Comparison of ENCODE assay signal across 1 cellular context in the genomic region with DNA sequence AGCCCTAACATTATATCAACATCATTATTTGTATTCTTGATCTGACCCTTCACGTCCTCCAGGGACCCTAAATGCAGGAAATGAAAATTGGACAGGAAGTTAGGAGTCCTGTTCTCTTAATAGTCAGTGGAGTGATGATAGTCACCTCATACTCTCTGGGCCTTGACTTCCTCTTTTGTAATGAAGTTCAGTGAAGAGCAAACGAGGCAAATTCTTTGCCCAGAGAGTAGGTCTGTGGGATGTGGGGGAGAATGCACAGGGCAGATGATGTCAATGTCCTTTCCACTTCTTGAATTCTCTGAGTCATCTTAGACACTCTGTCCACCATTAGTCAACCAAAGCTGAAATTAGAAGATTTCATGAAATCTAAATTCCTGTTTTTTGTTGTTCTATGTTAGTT.
A peak's percentile ranks its signal among the peaks of the same experiment; 100 is the strongest.
TF ChIP-seq lines count a peak whose summit lies in the region.

No MANE protein-coding gene starts in this region.

TF ChIP-seq in GM12878, 131 proteins besides CTCF, POLR2A, EP300 and RAD21 (continued from another document):
- no peak for TF ChIP-seq BACH1 (IDR thresholded peaks at IDR 0.05; ENCODE audit: borderline replicate concordance)
- TF ChIP-seq SREBF2 (IDR thresholded peaks at IDR 0.05; ENCODE audit: low read length), result no peak
- no peak for TF ChIP-seq EZH2 (IDR thresholded peaks at IDR 0.05; ENCODE audit: borderline replicate concordance, control insufficient read depth, low read depth, low read length)
- TF ChIP-seq SPI1 (IDR thresholded peaks at IDR 0.05; ENCODE audit: borderline replicate concordance, insufficient read depth, low read depth, low read length), result peak; percentile 92
- TF ChIP-seq NBN (IDR thresholded peaks at IDR 0.05), result no peak
- no peak for TF ChIP-seq RCOR1 (conservative IDR thresholded peaks at IDR 0.05; ENCODE audit: low read depth, low read length)
- TF ChIP-seq ATF7 (IDR thresholded peaks at IDR 0.05; ENCODE audit: low read depth), result peak; percentile 72; the same call in 1 of the 2 replicates
- peak; percentile 17 to 29; a peak in 1 of 4 replicates for TF ChIP-seq IKZF2 (IDR thresholded peaks at IDR 0.05)
- TF ChIP-seq RUNX3 (IDR thresholded peaks at IDR 0.05; ENCODE audit: low read length), result peak; percentile 28; the same call in 1 of the 2 replicates
- no peak for TF ChIP-seq SUPT20H (IDR thresholded peaks at IDR 0.05; ENCODE audit: borderline replicate concordance, control insufficient read depth, low read depth, low read length)
- TF ChIP-seq ZNF622 (IDR thresholded peaks at IDR 0.05), result no peak
- no peak for TF ChIP-seq ESRRA (IDR thresholded peaks at IDR 0.05; ENCODE audit: low read length)
- TF ChIP-seq, protein P1, sequence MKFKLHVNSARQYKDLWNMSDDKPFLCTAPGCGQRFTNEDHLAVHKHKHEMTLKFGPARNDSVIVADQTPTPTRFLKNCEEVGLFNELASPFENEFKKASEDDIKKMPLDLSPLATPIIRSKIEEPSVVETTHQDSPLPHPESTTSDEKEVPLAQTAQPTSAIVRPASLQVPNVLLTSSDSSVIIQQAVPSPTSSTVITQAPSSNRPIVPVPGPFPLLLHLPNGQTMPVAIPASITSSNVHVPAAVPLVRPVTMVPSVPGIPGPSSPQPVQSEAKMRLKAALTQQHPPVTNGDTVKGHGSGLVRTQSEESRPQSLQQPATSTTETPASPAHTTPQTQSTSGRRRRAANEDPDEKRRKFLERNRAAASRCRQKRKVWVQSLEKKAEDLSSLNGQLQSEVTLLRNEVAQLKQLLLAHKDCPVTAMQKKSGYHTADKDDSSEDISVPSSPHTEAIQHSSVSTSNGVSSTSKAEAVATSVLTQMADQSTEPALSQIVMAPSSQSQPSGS (IDR thresholded peaks at IDR 0.05; ENCODE audit: low read length), result no peak; the same call in 1 of the 2 replicates
- TF ChIP-seq IKZF1 (conservative IDR thresholded peaks at IDR 0.05), result peak; percentile 45
- TF ChIP-seq MTA3 (IDR thresholded peaks at IDR 0.05; ENCODE audit: borderline replicate concordance, low read length), result no peak
- no peak for TF ChIP-seq ZNF384 (IDR thresholded peaks at IDR 0.05; ENCODE audit: borderline replicate concordance, low read depth, low read length)
- TF ChIP-seq, protein P2, sequence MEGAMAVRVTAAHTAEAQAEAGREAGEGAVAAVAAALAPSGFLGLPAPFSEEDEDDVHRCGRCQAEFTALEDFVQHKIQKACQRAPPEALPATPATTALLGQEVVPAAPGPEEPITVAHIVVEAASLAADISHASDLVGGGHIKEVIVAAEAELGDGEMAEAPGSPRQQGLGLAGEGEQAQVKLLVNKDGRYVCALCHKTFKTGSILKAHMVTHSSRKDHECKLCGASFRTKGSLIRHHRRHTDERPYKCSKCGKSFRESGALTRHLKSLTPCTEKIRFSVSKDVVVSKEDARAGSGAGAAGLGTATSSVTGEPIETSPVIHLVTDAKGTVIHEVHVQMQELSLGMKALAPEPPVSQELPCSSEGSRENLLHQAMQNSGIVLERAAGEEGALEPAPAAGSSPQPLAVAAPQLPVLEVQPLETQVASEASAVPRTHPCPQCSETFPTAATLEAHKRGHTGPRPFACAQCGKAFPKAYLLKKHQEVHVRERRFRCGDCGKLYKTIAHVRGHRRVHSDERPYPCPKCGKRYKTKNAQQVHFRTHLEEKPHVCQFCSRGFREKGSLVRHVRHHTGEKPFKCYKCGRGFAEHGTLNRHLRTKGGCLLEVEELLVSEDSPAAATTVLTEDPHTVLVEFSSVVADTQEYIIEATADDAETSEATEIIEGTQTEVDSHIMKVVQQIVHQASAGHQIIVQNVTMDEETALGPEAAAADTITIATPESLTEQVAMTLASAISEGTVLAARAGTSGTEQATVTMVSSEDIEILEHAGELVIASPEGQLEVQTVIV (IDR thresholded peaks at IDR 0.05; ENCODE audit: borderline replicate concordance, partially characterized antibody), result no peak
- peak; percentile 23; the same call in 1 of the 2 replicates for TF ChIP-seq JUNB (IDR thresholded peaks at IDR 0.05)
- TF ChIP-seq ETV6 (conservative IDR thresholded peaks at IDR 0.05 in 1 of 2, IDR thresholded peaks at IDR 0.05 in 1 of 2; ENCODE audit: borderline replicate concordance in 1 of 2, low read depth in 1 of 2), result peak in 1 of 2 experiments; percentile 34; a peak in 1 of 4 replicates
- TF ChIP-seq NR2C2 (IDR thresholded peaks at IDR 0.05; ENCODE audit: borderline replicate concordance, control insufficient read depth, insufficient read length, low read depth), result no peak
- TF ChIP-seq, protein P3, sequence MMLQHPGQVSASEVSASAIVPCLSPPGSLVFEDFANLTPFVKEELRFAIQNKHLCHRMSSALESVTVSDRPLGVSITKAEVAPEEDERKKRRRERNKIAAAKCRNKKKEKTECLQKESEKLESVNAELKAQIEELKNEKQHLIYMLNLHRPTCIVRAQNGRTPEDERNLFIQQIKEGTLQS (IDR thresholded peaks at IDR 0.05; ENCODE audit: borderline replicate concordance, extremely low read depth, low read depth, low read length), result no peak
- no peak for TF ChIP-seq RB1 (IDR thresholded peaks at IDR 0.05; ENCODE audit: borderline replicate concordance)
